In genomic region chr3:42503251-42503924, GRCh38 we compare ENCODE assay signal across 8 cellular contexts. TPM values are rescaled to one million over a fixed set of nuclear protein-coding genes. Genes with fewer than 3 reads are reported as not detected.
DNase-seq lines count a peak whose midpoint lies in the region; ATAC-seq and TF ChIP-seq lines count a peak whose summit lies in the region.

No MANE protein-coding gene starts in this region.

- in situ Hi-C loops in KBM-7 (cut with MboI; ENCODE audit: low pct_unique_long_range_greater_than_20kb, low sequenced_read_pairs) = no loop called here

- H3K4me3 ChIP-seq in CD8-positive, alpha-beta T cell (ENCODE audit: low read depth, low read length) = peak overlapping the region; percentile 95
- peak overlapping the region; percentile 52 to 80 (median 65) for H3K4me3 ChIP-seq in Peyer's patch
- peak overlapping the region; percentile 54 to 62 (median 58) for H3K4me3 ChIP-seq in esophagus muscularis mucosa
- H3K4me3 ChIP-seq in ovary = peak overlapping the region; percentile 29

- 77% methylated on average over 4 of the region's 4 CpGs for WGBS in esophagus muscularis mucosa
- WGBS in ovary, 3 donors = 64 to 73% (median 70%) methylated on average over 4 of the region's 4 CpGs

- TF ChIP-seq CTCF in CD8-positive, alpha-beta T cell (IDR thresholded peaks at IDR 0.05) = no peak
- no peak for TF ChIP-seq CTCF in Peyer's patch (IDR thresholded peaks at IDR 0.05)
- TF ChIP-seq CTCF in esophagus muscularis mucosa (IDR thresholded peaks at IDR 0.05) = no peak
- TF ChIP-seq CTCF in ovary (IDR thresholded peaks at IDR 0.05) = no peak

- no peaks in the 10 kb centered on the region for H3K9me3 Mint-ChIP-seq in CD8-positive, alpha-beta T cell

- H3K4me1 ChIP-seq in CD8-positive, alpha-beta T cell (ENCODE audit: insufficient read depth, low read length) = peaks cover 59% of the 10 kb centered on the region
- H3K4me1 ChIP-seq in Peyer's patch (peaks cover 0 to 51% (median 12%) of the 10 kb centered on the region in 4 donors), esophagus muscularis mucosa (peaks cover 10 to 24% (median 22%) of the 10 kb centered on the region in 4 donors), ovary (ENCODE audit: insufficient read depth) (peaks cover 2% of the 10 kb centered on the region)

- ATAC-seq in CD8-positive, alpha-beta T cell = no peak

- intact Hi-C loops in CD8-positive, alpha-beta T cell (cut with DNase I, micrococcal nuclease) = loop anchor here (2.0 to 10.0 kb wide), 8 partner anchors 99 to 1834 kb away; partner anchors contain the start of genes NKTR (in 2 of the 2), ULK4 (in 2 of the 2), ANO10 (in 1 of the 2) and CTNNB1 (in 1 of the 2)
- intact Hi-C loops in esophagus muscularis mucosa (cut with DNase I) = loop anchor here (5.0 kb wide), 1 partner anchor 39 kb away; no protein-coding TSS in a partner anchor
- intact Hi-C loops in ovary (cut with DNase I) = no loop called here

- H3K9me3 ChIP-seq in CD8-positive, alpha-beta T cell (ENCODE audit: low read length) = no peaks in the 10 kb centered on the region
- no peaks in the 10 kb centered on the region for H3K9me3 ChIP-seq in Peyer's patch
- no peaks in the 10 kb centered on the region for H3K9me3 ChIP-seq in esophagus muscularis mucosa
- H3K9me3 ChIP-seq in ovary = no peaks in the 10 kb centered on the region

- H3K27ac Mint-ChIP-seq in CD8-positive, alpha-beta T cell = peak overlapping the region; percentile 85

- no peak for TF ChIP-seq EP300 in esophagus muscularis mucosa (IDR thresholded peaks at IDR 0.05)
- no peak for TF ChIP-seq EP300 in ovary (IDR thresholded peaks at IDR 0.05)

- H3K36me3 ChIP-seq in CD8-positive, alpha-beta T cell (ENCODE audit: insufficient read depth, low read length) = no peaks in the 10 kb centered on the region
- H3K36me3 ChIP-seq in Peyer's patch (no peaks in the 10 kb centered on the region), esophagus muscularis mucosa (no peaks in the 10 kb centered on the region), ovary (no peaks in the 10 kb centered on the region)

- peaks cover 7% of the 10 kb centered on the region for H3K36me3 Mint-ChIP-seq in CD8-positive, alpha-beta T cell

- POLR2A ChIA-PET in CD8-positive, alpha-beta T cell (lab: Charles Lee) = interaction anchor here (3.7 kb wide), 1 partner anchor 34 kb away, joined by 20 read pairs; no protein-coding TSS in a partner anchor

- DNase-seq in CD8-positive, alpha-beta T cell = peak in 1 of 7 experiments; percentile 48
- DNase-seq in Peyer's patch = peak in 1 of 3 donors; percentile 45
- DNase-seq in esophagus muscularis mucosa (ENCODE audit: extremely low spot score) = no peak
- DNase-seq in ovary = no peak
- DNase-seq in NCI-H2107 (lab: John Stamatoyannopoulos, UW) = no peak
- DNase-seq in KBM-7 = no peak
- no peak for DNase-seq in DMS 273 (lab: John Stamatoyannopoulos, UW; ENCODE audit: unreplicated experiment)
- DNase-seq in NCI-H1436 (lab: John Stamatoyannopoulos, UW) = no peak

- TF ChIP-seq POLR2A in Peyer's patch (IDR thresholded peaks at IDR 0.05) = no peak
- no peak for TF ChIP-seq POLR2A in esophagus muscularis mucosa (IDR thresholded peaks at IDR 0.05; ENCODE audit: low read depth)
- no peak for TF ChIP-seq POLR2A in ovary (IDR thresholded peaks at IDR 0.05)

- H3K27me3 Mint-ChIP-seq in CD8-positive, alpha-beta T cell (ENCODE audit: low read depth) = peaks cover 16% of the 10 kb centered on the region

- CTCF ChIA-PET in CD8-positive, alpha-beta T cell (lab: Charles Lee) = interaction anchor here (1.3 to 15.6 kb wide), 2 partner anchors 11 to 39 kb away, joined by 3 to 556 read pairs; no protein-coding TSS in a partner anchor

- peaks cover 7% of the 10 kb centered on the region for H3K27me3 ChIP-seq in CD8-positive, alpha-beta T cell (ENCODE audit: insufficient read depth, low read length)
- H3K27me3 ChIP-seq in Peyer's patch (no peaks in the 10 kb centered on the region), esophagus muscularis mucosa (peaks cover 0 to 50% (median 19%) of the 10 kb centered on the region in 4 donors), ovary (no peaks in the 10 kb centered on the region)

- peak overlapping the region; percentile 90 for H3K4me3 Mint-ChIP-seq in CD8-positive, alpha-beta T cell

- H3K27ac ChIP-seq in CD8-positive, alpha-beta T cell (ENCODE audit: low read depth, low read length) = peak overlapping the region; percentile 62
- peak overlapping the region; percentile 69 to 95 (median 80) for H3K27ac ChIP-seq in Peyer's patch
- no peak overlapping the region for H3K27ac ChIP-seq in esophagus muscularis mucosa (replicated peaks in 1 of 4)
- no peak overlapping the region for H3K27ac ChIP-seq in ovary

- peaks cover 55% of the 10 kb centered on the region for H3K4me1 Mint-ChIP-seq in CD8-positive, alpha-beta T cell (ENCODE audit: low read depth)

RNA-seq across cellular contexts. Expression of gene VIPR1, which starts 0.9 kb away (rescaled TPM):
- 10 to 100 TPM; 31.2 to 34.3 TPM for total RNA-seq in CD8-positive, alpha-beta T cell
- total RNA-seq in Peyer's patch = 100 to 1,000 TPM in 3 of 4 donors, 10 to 100 TPM in 1; 52.8 to 320 (median 270) TPM
- total RNA-seq in esophagus muscularis mucosa = 1 to 10 TPM; 3.0 to 6.6 (median 4.6) TPM
- 1 to 10 TPM in 2 of 7 donors, under 1 TPM in 5; 0.12 to 2.0 (median 0.25) TPM for total RNA-seq in ovary
- polyA plus RNA-seq in ovary = 1 to 10 TPM in 1 of 2 donors, under 1 TPM in 1; 0.47 to 2.2 TPM

Comparison
In these comparisons a context has a peak if more than half of its experiments do, and no peak if none do; other contexts are left out.
1. H3K27ac ChIP-seq: peak in CD8-positive, alpha-beta T cell (single experiment) and Peyer's patch (4 of 4); none in esophagus muscularis mucosa (0 of 4) and ovary (0 of 2).
2. H3K4me3 ChIP-seq: peak in every context shown above with its lines; median percentile 95 in CD8-positive, alpha-beta T cell; 65 in Peyer's patch; 58 in esophagus muscularis mucosa; 29 in ovary.
3. RNA of gene VIPR1, which starts 0.9 kb away (total RNA-seq): 52.8 to 320 TPM in Peyer's patch and 31.2 to 34.3 TPM in CD8-positive, alpha-beta T cell; 3.0 to 6.6 TPM in esophagus muscularis mucosa and 0.12 to 2.0 TPM in ovary; every median in the first group is over 4 times any median in the second.
4. intact Hi-C loops: an anchor here in CD8-positive, alpha-beta T cell (2.0 to 10.0 kb wide) and esophagus muscularis mucosa (5.0 kb wide); none called in ovary.